8 cellular contexts compared by ENCODE assay signal in genomic region chr6:41779793-41780622, GRCh38. TPM values are rescaled to one million over a fixed set of nuclear protein-coding genes. Genes with fewer than 3 reads are reported as not detected.
A peak's percentile ranks its signal among the peaks of the same experiment; 100 is the strongest.
DNase-seq lines count a peak whose midpoint lies in the region; ATAC-seq, FAIRE-seq and TF ChIP-seq lines count a peak whose summit lies in the region.

A gene with protein sequence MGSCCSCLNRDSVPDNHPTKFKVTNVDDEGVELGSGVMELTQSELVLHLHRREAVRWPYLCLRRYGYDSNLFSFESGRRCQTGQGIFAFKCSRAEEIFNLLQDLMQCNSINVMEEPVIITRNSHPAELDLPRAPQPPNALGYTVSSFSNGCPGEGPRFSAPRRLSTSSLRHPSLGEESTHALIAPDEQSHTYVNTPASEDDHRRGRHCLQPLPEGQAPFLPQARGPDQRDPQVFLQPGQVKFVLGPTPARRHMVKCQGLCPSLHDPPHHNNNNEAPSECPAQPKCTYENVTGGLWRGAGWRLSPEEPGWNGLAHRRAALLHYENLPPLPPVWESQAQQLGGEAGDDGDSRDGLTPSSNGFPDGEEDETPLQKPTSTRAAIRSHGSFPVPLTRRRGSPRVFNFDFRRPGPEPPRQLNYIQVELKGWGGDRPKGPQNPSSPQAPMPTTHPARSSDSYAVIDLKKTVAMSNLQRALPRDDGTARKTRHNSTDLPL (minus strand): TSS chr6:41779900. CDS start chr6:41776987, 2,913 bp downstream.

- H3K27ac ChIP-seq in prostate gland, result peak within 1 kb of the TSS; percentile 82 to 89
- H3K27ac ChIP-seq in urinary bladder (ENCODE audit: low read depth), result peak within 1 kb of the TSS; percentile 65

- peak; percentile 97 for ATAC-seq in HG02798 (IDR thresholded peaks at IDR 0.05; ENCODE audit: poor library complexity, unreplicated experiment)
- ATAC-seq in left cardiac atrium, result peak; percentile 92 to 96

- H3K27me3 ChIP-seq in prostate gland (replicated peaks; ENCODE audit: insufficient read depth), result no peaks in the 10 kb centered on the region

- H3K4me1 ChIP-seq in prostate gland (replicated peaks) (peaks cover 16% of the 10 kb centered on the region), urinary bladder (ENCODE audit: insufficient read depth) (no peaks in the 10 kb centered on the region)

- WGBS in prostate gland, result under 1% methylated on average over 45 of the region's 73 CpGs
- WGBS in urinary bladder, result under 1% methylated on average over 69 of the region's 73 CpGs

- H3K9me3 ChIP-seq in prostate gland, result no peaks in the 10 kb centered on the region

- TF ChIP-seq POLR2A in GM12892 (IDR thresholded peaks at IDR 0.05; ENCODE audit: low read depth, low read length) (no peak), prostate gland (IDR thresholded peaks at IDR 0.05) (peak; percentile 57)

- H3K36me3 ChIP-seq in prostate gland, result no peaks in the 10 kb centered on the region
- H3K36me3 ChIP-seq in urinary bladder (ENCODE audit: insufficient read depth), result no peaks in the 10 kb centered on the region

- DNase-seq in GM12892 (ENCODE audit: insufficient read length) (peak; percentile 98), NCI-H1417 (lab: John Stamatoyannopoulos, UW) (peak; percentile 90 to 95 (median 94)), SW480 (ENCODE audit: low spot score) (peak; percentile 86), amniotic epithelial cell (ENCODE audit: low read depth) (peak; percentile 88), left cardiac atrium (peak; percentile 98), prostate gland (ENCODE audit: low spot score) (peak; percentile 97)

- peak within 1 kb of the TSS; percentile 45 to 65 for H3K4me3 ChIP-seq in prostate gland
- peak within 1 kb of the TSS; percentile 75 for H3K4me3 ChIP-seq in urinary bladder (ENCODE audit: low read depth, low read length)

- intact Hi-C loops in left cardiac atrium (cut with DNase I) (loop anchor here (2.0 to 10.0 kb wide), 6 partner anchors 75 to 435 kb away; partner anchors contain the start of genes BYSL (in 1 of the 2), MED20 (in 1 of the 2) and MRPS10 (in 1 of the 2)), prostate gland (cut with DNase I) (loop anchor here (1.0 to 10.0 kb wide), 3 partner anchors 157 to 264 kb away; no protein-coding TSS in a partner anchor)

- peak; percentile 91 to 99 (median 96) for TF ChIP-seq CTCF in prostate gland (IDR thresholded peaks at IDR 0.05)

- peak; percentile 96 for FAIRE-seq in GM12892 (lab: Jason Lieb, UNC)

RNA-seq across cellular contexts. Expression of the gene that starts here (rescaled TPM):
- 1.9 TPM for polyA plus RNA-seq in GM12892 (2012; ENCODE audit: missing spikeins)
- total RNA-seq in left cardiac atrium, result 1 to 10 TPM; 4.0 to 5.2 TPM
- total RNA-seq in prostate gland, result 10 to 100 TPM in 1 of 2 donors, 1 to 10 TPM in 1; 5.9 to 18.4 TPM
- 1.9 TPM for total RNA-seq in urinary bladder
- 7.4 TPM for polyA plus RNA-seq in urinary bladder

Comparison
In these comparisons a context has a peak if more than half of its experiments do, and no peak if none do; other contexts are left out.
1. Peak in every context shown above with its lines: DNase-seq, ATAC-seq, H3K4me3 ChIP-seq and H3K27ac ChIP-seq.